ENCODE assay signal across 1 cellular context in genomic region chr16:73354426-73354825, GRCh38.
TF ChIP-seq lines count a peak whose summit lies in the region.

No MANE protein-coding gene starts in this region.

TF ChIP-seq in WTC11, 78 proteins besides CTCF, POLR2A, EP300 and RAD21 (continued from another document):
- no peak for TF ChIP-seq ATF6 (CRISPR knock-in tag; IDR thresholded peaks at IDR 0.05)
- TF ChIP-seq ATF2 (CRISPR knock-in tag; IDR thresholded peaks at IDR 0.05; ENCODE audit: borderline replicate concordance, low read depth), result no peak
- no peak for TF ChIP-seq PREB (CRISPR knock-in tag; IDR thresholded peaks at IDR 0.05; ENCODE audit: borderline replicate concordance)
- TF ChIP-seq MLX (CRISPR knock-in tag; IDR thresholded peaks at IDR 0.05), result no peak
- no peak for TF ChIP-seq ELF4 (CRISPR knock-in tag; IDR thresholded peaks at IDR 0.05; ENCODE audit: low read depth)
- TF ChIP-seq NR3C1 (CRISPR knock-in tag; conservative IDR thresholded peaks at IDR 0.05; ENCODE audit: low read depth), result no peak
- no peak for TF ChIP-seq MXD4 (CRISPR knock-in tag; IDR thresholded peaks at IDR 0.05; ENCODE audit: borderline replicate concordance)
- TF ChIP-seq CBFB (CRISPR knock-in tag; IDR thresholded peaks at IDR 0.05; ENCODE audit: low read depth), result no peak
- TF ChIP-seq E2F1 (CRISPR knock-in tag; IDR thresholded peaks at IDR 0.05), result no peak
TF ChIP-seq in WTC11: peak in this region for 0.
